13 cellular contexts compared by ENCODE assay signal in the genomic region with DNA sequence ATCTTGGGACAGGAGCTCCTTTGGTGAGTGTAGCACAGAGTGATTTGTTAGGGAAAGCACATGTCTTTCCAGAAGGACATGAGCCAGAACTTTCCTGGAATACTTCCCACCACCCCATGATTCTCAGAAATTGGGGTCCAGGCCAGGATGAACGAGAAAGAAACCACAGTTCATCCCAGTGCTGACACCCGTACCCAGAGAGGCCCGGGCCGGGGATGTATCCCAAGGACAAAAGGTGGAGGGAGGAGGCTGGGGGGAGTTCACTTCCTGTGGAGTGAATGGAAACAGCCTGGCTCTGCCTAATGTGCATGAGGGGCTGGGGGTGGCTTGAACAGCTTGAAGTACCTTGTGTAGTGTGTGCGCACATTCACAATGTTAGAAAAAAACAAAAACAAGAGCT. TPM values are rescaled to one million over a fixed set of nuclear protein-coding genes. Genes with fewer than 3 reads are reported as not detected.
A peak's percentile ranks its signal among the peaks of the same experiment; 100 is the strongest.
DNase-seq lines count a peak whose midpoint lies in the region; ATAC-seq and TF ChIP-seq lines count a peak whose summit lies in the region.
"Had no signal": no experiment of that assay in that cellular context is flagged by ENCODE, and none has a peak within 500 bp of the region (broad histone marks: within the 10 kb centered on the region; RNA-seq: fewer than 3 reads in every experiment).

No MANE protein-coding gene starts in this region.

- no peak for TF ChIP-seq CTCF in neural crest cell (conservative IDR thresholded peaks at IDR 0.05)
- no peak for TF ChIP-seq CTCF in testis (IDR thresholded peaks at IDR 0.05)

- H3K27ac ChIP-seq in CD4-positive, alpha-beta memory T cell (ENCODE audit: low read depth, low read length) = no peak overlapping the region
- peak overlapping the region; percentile 45 to 70 for H3K27ac ChIP-seq in testis
- H3K27ac ChIP-seq: BLaER1 treated with 17β-estradiol and CSF1 and Interleukin-3, amounts not matched to agents 10 nM and 100 nM had no signal

- H3K4me1 ChIP-seq in CD4-positive, alpha-beta memory T cell (ENCODE audit: insufficient read depth, low read length) = no peaks in the 10 kb centered on the region
- H3K4me1 ChIP-seq in testis = peaks cover 23% of the 10 kb centered on the region

- intact Hi-C loops in CD4-positive, alpha-beta memory T cell (cut with micrococcal nuclease) = no loop called here
- intact Hi-C loops in testis (cut with DNase I; ENCODE audit: low total_unique reads) = no loop called here

- CTCF ChIA-PET in CD4-positive, alpha-beta memory T cell (lab: Charles Lee; ENCODE audit: partially characterized antibody) = interaction anchor here (1.0 to 2.1 kb wide), 7 partner anchors 13 to 317 kb away, joined by 4 to 9 read pairs (median 5); no protein-coding TSS in a partner anchor

- POLR2A ChIA-PET in CD4-positive, alpha-beta memory T cell (lab: Charles Lee; ENCODE audit: partially characterized antibody) = interaction anchor here (0.9 kb wide), 1 partner anchor 201 kb away, joined by 3 read pairs; the partner anchor contains the start of gene PHF11

- peaks cover 7 to 9% of the 10 kb centered on the region in 2 donors for H3K36me3 Mint-ChIP-seq in CD4-positive, alpha-beta memory T cell
- H3K36me3 Mint-ChIP-seq in neural crest cell (ENCODE audit: low read depth) = peaks cover 2% of the 10 kb centered on the region

- no peak overlapping the region for H3K4me3 ChIP-seq in CD4-positive, alpha-beta memory T cell (ENCODE audit: low read length in 2 of 2)
- H3K4me3 ChIP-seq in testis = no peak overlapping the region
- H3K4me3 ChIP-seq: BLaER1 treated with 17β-estradiol and CSF1 and Interleukin-3, amounts not matched to agents 10 nM and 100 nM had no signal

- peaks cover 4 to 8% (median 6%) of the 10 kb centered on the region in 4 donors for H3K4me1 Mint-ChIP-seq in CD4-positive, alpha-beta memory T cell
- peaks cover 29% of the 10 kb centered on the region for H3K4me1 Mint-ChIP-seq in neural crest cell

- no peaks in the 10 kb centered on the region for H3K27me3 Mint-ChIP-seq in CD4-positive, alpha-beta memory T cell
- no peaks in the 10 kb centered on the region for H3K27me3 Mint-ChIP-seq in neural crest cell (ENCODE audit: low read depth)
- H3K27me3 Mint-ChIP-seq: CD4-positive, alpha-beta T cell had no signal

- no peaks in the 10 kb centered on the region for H3K27me3 ChIP-seq in CD4-positive, alpha-beta memory T cell (ENCODE audit: insufficient read depth, low read length)
- no peaks in the 10 kb centered on the region for H3K27me3 ChIP-seq in testis
- H3K27me3 ChIP-seq: BLaER1 treated with 17β-estradiol and CSF1 and Interleukin-3, amounts not matched to agents 10 nM and 100 nM had no signal

- peaks cover 0 to 2% (median 0%) of the 10 kb centered on the region in 8 donors for H3K9me3 Mint-ChIP-seq in CD4-positive, alpha-beta memory T cell
- H3K9me3 Mint-ChIP-seq in neural crest cell = no peaks in the 10 kb centered on the region
- H3K9me3 Mint-ChIP-seq: CD4-positive, alpha-beta T cell had no signal

- H3K36me3 ChIP-seq in CD4-positive, alpha-beta memory T cell (ENCODE audit: insufficient read depth, low read length) = no peaks in the 10 kb centered on the region
- H3K36me3 ChIP-seq in testis (ENCODE audit: low read depth, missing control alignments) = no peaks in the 10 kb centered on the region

- H3K27ac Mint-ChIP-seq in CD4-positive, alpha-beta memory T cell = peak overlapping the region in 4 of 7 donors; percentile 30 to 67 (median 62)
- H3K27ac Mint-ChIP-seq in neural crest cell (ENCODE audit: unreplicated experiment) = peak overlapping the region; percentile 53
- H3K27ac Mint-ChIP-seq: CD4-positive, alpha-beta T cell had no signal

- DNase-seq in CD4-positive, alpha-beta memory T cell = no peak
- DNase-seq in cerebellar cortex (ENCODE audit: low spot score) (peak; percentile 9), neural crest cell (ENCODE audit: low read depth, low spot score) (no peak), testis (peak; percentile 68), D341Med (ENCODE audit: low spot score) (no peak)
- DNase-seq in activated effector memory CD4-positive, alpha-beta T cell treated with anti-CD3 and anti-CD28 coated beads, Interleukin-2, amount 50 U/mL, for 16 hours = no peak
- DNase-seq: 8988T; CD4-positive, alpha-beta T cell; DND-41; GF-D8 had no signal

- WGBS in testis, 2 donors = 25 to 40% methylated on average over 5 of the region's 5 CpGs

- no peak overlapping the region for H3K4me3 Mint-ChIP-seq in CD4-positive, alpha-beta memory T cell
- H3K4me3 Mint-ChIP-seq in neural crest cell = no peak overlapping the region
- H3K4me3 Mint-ChIP-seq: CD4-positive, alpha-beta T cell had no signal

- no peak for TF ChIP-seq POLR2A in testis (IDR thresholded peaks at IDR 0.05)

- H3K9me3 ChIP-seq in CD4-positive, alpha-beta memory T cell (ENCODE audit: control insufficient read depth in 1 of 2, low read length in 2 of 2) = no peaks in the 10 kb centered on the region
- H3K9me3 ChIP-seq in testis = no peaks in the 10 kb centered on the region
- H3K9me3 ChIP-seq: BLaER1 treated with 17β-estradiol and CSF1 and Interleukin-3, amounts not matched to agents 10 nM and 100 nM had no signal

- no peak for ATAC-seq in HG03442 (IDR thresholded peaks at IDR 0.05; ENCODE audit: unreplicated experiment)
- ATAC-seq: HCT116 had no signal

RNA-seq across cellular contexts. Expression of gene CDADC1, which starts 47.5 kb away (rescaled TPM):
- total RNA-seq in CD4-positive, alpha-beta memory T cell = 10 to 100 TPM; 14.7 to 15.9 TPM
- 10 to 100 TPM in 1 of 2 donors, 1 to 10 TPM in 1; 6.2 to 10.1 TPM for polyA plus RNA-seq in CD4-positive, alpha-beta memory T cell
- total RNA-seq in neural crest cell (13.9 and 15.6 TPM in 2 replicates), testis (10 to 100 TPM; 18.5 to 33.2 TPM)
- polyA plus RNA-seq in testis (ENCODE audit: insufficient read depth, low read depth, low replicate concordance) = 32.5 TPM

Comparison
In these comparisons a context has a peak if more than half of its experiments do, and no peak if none do; other contexts are left out.
1. DNase-seq: peak in cerebellar cortex (single experiment) and testis (single experiment); none in CD4-positive, alpha-beta memory T cell (0 of 5), neural crest cell (single experiment), D341Med (single experiment) and activated effector memory CD4-positive, alpha-beta T cell treated with anti-CD3 and anti-CD28 coated beads, Interleukin-2, amount 50 U/mL, for 16 hours (single experiment).